12 cellular contexts compared by ENCODE assay signal in genomic region chr3:45026957-45027356, GRCh38. TPM values are rescaled to one million over a fixed set of nuclear protein-coding genes. Genes with fewer than 3 reads are reported as not detected.
A peak's percentile ranks its signal among the peaks of the same experiment; 100 is the strongest.
DNase-seq lines count a peak whose midpoint lies in the region; ATAC-seq and TF ChIP-seq lines count a peak whose summit lies in the region.
"Had no signal": no experiment of that assay in that cellular context is flagged by ENCODE, and none has a peak within 500 bp of the region (broad histone marks: within the 10 kb centered on the region; RNA-seq: fewer than 3 reads in every experiment).

No MANE protein-coding gene starts in this region.

- H3K4me1 Mint-ChIP-seq in H9 (peaks cover 5% of the 10 kb centered on the region in 2 experiments), endothelial cell (ENCODE audit: unreplicated experiment) (peaks cover 3% of the 10 kb centered on the region)

- WGBS in H9 (ENCODE audit: extremely low coverage, insufficient read length, low lambda C conversion rate), result no CpG with 5 or more reads among the region's 4 CpGs

- no peak overlapping the region for H2BK20ac ChIP-seq in H9 (ENCODE audit: low read depth, low read length, poor library complexity, severe bottlenecking)

- H3K27me3 ChIP-seq in H9 (ENCODE audit: insufficient read depth, low read length) (no peaks in the 10 kb centered on the region), Karpas-422 (ENCODE audit: low read length) (no peaks in the 10 kb centered on the region)

- H2BK15ac ChIP-seq in H9 (ENCODE audit: low read depth, low read length), result 0 out of 2 replicates have a peak overlapping the region, but pooled peaks have one; percentile 43

- H3K4me1 ChIP-seq in H9 (ENCODE audit: insufficient read depth, low read length) (no peaks in the 10 kb centered on the region), Karpas-422 (ENCODE audit: low read length) (peaks cover 11% of the 10 kb centered on the region)

- H3K9me3 Mint-ChIP-seq in H9 (no peaks in the 10 kb centered on the region), endothelial cell (ENCODE audit: unreplicated experiment) (no peaks in the 10 kb centered on the region)
- H3K9me3 Mint-ChIP-seq: activated CD4-positive, alpha-beta memory T cell treated with anti-CD3 and anti-CD28 coated beads for 36 hours had no signal

- no peak overlapping the region for H3T11ph ChIP-seq in H9 (ENCODE audit: low read length)

- H2AFZ ChIP-seq in H9 (ENCODE audit: low read length) (no peak overlapping the region), Karpas-422 (ENCODE audit: low read length) (no peak overlapping the region)

- H3K36me3 Mint-ChIP-seq in H9 (ENCODE audit: insufficient read depth in 1 of 3, low read depth in 3 of 3), result no peaks in the 10 kb centered on the region
- H3K36me3 Mint-ChIP-seq in endothelial cell (ENCODE audit: low read depth, unreplicated experiment), result peaks cover 3% of the 10 kb centered on the region
- H3K36me3 Mint-ChIP-seq: activated CD4-positive, alpha-beta memory T cell treated with anti-CD3 and anti-CD28 coated beads for 36 hours had no signal

- no peak overlapping the region for H4K5ac ChIP-seq in H9 (ENCODE audit: insufficient read length, low read depth, low read length)

- H3K23me2 ChIP-seq in H9 (ENCODE audit: insufficient read length, low read depth, low read length, poor library complexity, severe bottlenecking), result no peaks in the 10 kb centered on the region

- no peak overlapping the region for H3K27ac ChIP-seq in H9 (ENCODE audit: insufficient read length, low read depth, low read length)
- peak overlapping the region in 9 of 21 experiments; percentile 5 to 85 (median 63) for H3K27ac ChIP-seq in skin epidermis
- H3K27ac ChIP-seq in Karpas-422 (ENCODE audit: low read length), result no peak overlapping the region

- H3K56ac ChIP-seq in H9 (ENCODE audit: insufficient read length, low read depth, low read length), result no peak overlapping the region

- H3K9me2 ChIP-seq in Karpas-422 (replicated peaks; ENCODE audit: insufficient read depth, low read length), result no peaks in the 10 kb centered on the region

- H4K20me1 ChIP-seq in H9 (ENCODE audit: control insufficient read depth, insufficient read depth, insufficient read length) (no peaks in the 10 kb centered on the region), Karpas-422 (ENCODE audit: insufficient read depth, low read depth, low read length) (no peaks in the 10 kb centered on the region)

- H3K9ac ChIP-seq in H9 (ENCODE audit: extremely low read depth, insufficient read length, low read length), result no peak overlapping the region
- no peak overlapping the region for H3K9ac ChIP-seq in Karpas-422 (ENCODE audit: low read length)

- H4K91ac ChIP-seq in H9 (ENCODE audit: insufficient read length, low read depth, low read length), result no peak overlapping the region

- no peaks in the 10 kb centered on the region for H3K79me1 ChIP-seq in H9 (ENCODE audit: insufficient read depth, low read depth, low read length, poor library complexity, severe bottlenecking)

- no peaks in the 10 kb centered on the region for H3K36me3 ChIP-seq in Karpas-422 (ENCODE audit: insufficient read depth, low read length)

- H3K4me2 ChIP-seq in H9 (ENCODE audit: insufficient read depth, insufficient read length, low read length), result no peak overlapping the region
- no peak overlapping the region for H3K4me2 ChIP-seq in Karpas-422 (ENCODE audit: low read depth, low read length, poor library complexity, severe bottlenecking)

- H3K9me3 ChIP-seq in H9 (ENCODE audit: control insufficient read depth, low read depth, low read length) (no peaks in the 10 kb centered on the region), Karpas-422 (ENCODE audit: low read length) (no peaks in the 10 kb centered on the region)

- no peak overlapping the region for H2BK120ac ChIP-seq in H9 (ENCODE audit: low read depth, low read length, poor library complexity, severe bottlenecking)

- H3K4ac ChIP-seq in H9 (ENCODE audit: low read depth, low read length), result no peak overlapping the region

- H4K8ac ChIP-seq in H9 (replicated peaks; ENCODE audit: insufficient read length, low read depth, low read length), result no peak overlapping the region

- no peak overlapping the region for H3K27ac Mint-ChIP-seq in H9
- H3K27ac Mint-ChIP-seq in endothelial cell (ENCODE audit: unreplicated experiment), result no peak overlapping the region
- H3K27ac Mint-ChIP-seq: activated CD4-positive, alpha-beta memory T cell treated with anti-CD3 and anti-CD28 coated beads for 36 hours had no signal

- DNase-seq in H9 (no peak), choroid plexus epithelial cell (ENCODE audit: low read depth) (peak; percentile 71), kidney tubule cell (ENCODE audit: low spot score) (peak; percentile 62), germinal center (ENCODE audit: low spot score) (no peak), endothelial cell (ENCODE audit: low spot score) (no peak), Karpas-422 (no peak)
- DNase-seq: activated CD4-positive, alpha-beta memory T cell treated with anti-CD3 and anti-CD28 coated beads for 36 hours; NCI-H1436 had no signal

- no peak for ATAC-seq in HG02588 (IDR thresholded peaks at IDR 0.05; ENCODE audit: unreplicated experiment)
- ATAC-seq: HCT116, Panc1 had no signal

- H3K27me3 Mint-ChIP-seq in H9 (ENCODE audit: low read depth) (peaks cover 22% of the 10 kb centered on the region), endothelial cell (ENCODE audit: unreplicated experiment) (peaks cover 1% of the 10 kb centered on the region)

- no peak overlapping the region for H3K23ac ChIP-seq in H9 (ENCODE audit: insufficient read length, low read depth, low read length)

- no peak overlapping the region for H2BK5ac ChIP-seq in H9 (ENCODE audit: insufficient read length, low read length)

- 0 out of 2 replicates have a peak overlapping the region, but pooled peaks have one; percentile 22 for H3K14ac ChIP-seq in H9 (ENCODE audit: insufficient read depth, low read length)

- H3K79me2 ChIP-seq in H9 (ENCODE audit: insufficient read depth, low read length) (no peaks in the 10 kb centered on the region), Karpas-422 (ENCODE audit: low read length) (no peaks in the 10 kb centered on the region)

- H2BK12ac ChIP-seq in H9 (ENCODE audit: insufficient read length, low read depth, low read length), result no peak overlapping the region

- H3K4me3 ChIP-seq in choroid plexus epithelial cell (ENCODE audit: low read depth, low read length) (no peak overlapping the region), skin epidermis (peak overlapping the region in 4 of 7 experiments; percentile 0 to 27 (median 13)), Karpas-422 (ENCODE audit: low read length) (no peak overlapping the region)

- no peak overlapping the region for H3K4me3 Mint-ChIP-seq in H9
- H3K4me3 Mint-ChIP-seq in endothelial cell (ENCODE audit: unreplicated experiment), result no peak overlapping the region
- H3K4me3 Mint-ChIP-seq: activated CD4-positive, alpha-beta memory T cell treated with anti-CD3 and anti-CD28 coated beads for 36 hours had no signal

- no peak for TF ChIP-seq CTCF in H9 (conservative IDR thresholded peaks at IDR 0.05)
- no peak for TF ChIP-seq CTCF in choroid plexus epithelial cell (conservative IDR thresholded peaks at IDR 0.05; ENCODE audit: low read depth, low read length)
- no peak for TF ChIP-seq CTCF in endothelial cell (IDR thresholded peaks at IDR 0.05; ENCODE audit: unreplicated experiment)

- no peak overlapping the region for H3K18ac ChIP-seq in H9 (ENCODE audit: insufficient read length, low read depth, low read length)

- no peak overlapping the region for H2AK5ac ChIP-seq in H9 (ENCODE audit: insufficient read length, low read length)

RNA-seq across cellular contexts. Expression of gene CLEC3B, which starts 0.9 kb away (rescaled TPM):
- total RNA-seq in H9 (2021) (not detected in 2 replicates), endothelial cell (ENCODE audit: unreplicated experiment) (0.41 TPM)
- not detected in 2 replicates for total RNA-seq in Karpas-422 (2014; rRNA removed; shearing (Covaris generic); ENCODE audit: low replicate concordance)
- total RNA-seq: activated CD4-positive, alpha-beta memory T cell treated with anti-CD3 and anti-CD28 coated beads for 36 hours had no signal

RNA-seq across cellular contexts. Expression of gene EXOSC7, which starts 50.9 kb away (rescaled TPM):
- 86.6 and 88.7 TPM in 2 replicates for total RNA-seq in H9 (2021)
- 33.2 TPM for total RNA-seq in endothelial cell (ENCODE audit: unreplicated experiment)
- 67.1 and 78.6 TPM in 2 replicates for total RNA-seq in Karpas-422 (2014; rRNA removed; shearing (Covaris generic); ENCODE audit: low replicate concordance)

RNA-seq across cellular contexts. Expression of gene ZDHHC3, which starts 51.0 kb away (rescaled TPM):
- total RNA-seq in H9 (2021) (58.3 and 71.3 TPM in 2 replicates), endothelial cell (ENCODE audit: unreplicated experiment) (135 TPM)
- 70.9 and 93.4 TPM in 2 replicates for total RNA-seq in Karpas-422 (2014; rRNA removed; shearing (Covaris generic); ENCODE audit: low replicate concordance)

Comparison
In these comparisons a context has a peak if more than half of its experiments do, and no peak if none do; other contexts are left out.
1. DNase-seq: peak in choroid plexus epithelial cell (single experiment) and kidney tubule cell (single experiment); none in H9 (single experiment), germinal center (single experiment), endothelial cell (single experiment) and Karpas-422 (single experiment).
2. H3K4me3 ChIP-seq: peak in skin epidermis (4 of 7); none in choroid plexus epithelial cell (single experiment) and Karpas-422 (single experiment).